Comparison of ENCODE assay signal across 3 cellular contexts in the genomic region with DNA sequence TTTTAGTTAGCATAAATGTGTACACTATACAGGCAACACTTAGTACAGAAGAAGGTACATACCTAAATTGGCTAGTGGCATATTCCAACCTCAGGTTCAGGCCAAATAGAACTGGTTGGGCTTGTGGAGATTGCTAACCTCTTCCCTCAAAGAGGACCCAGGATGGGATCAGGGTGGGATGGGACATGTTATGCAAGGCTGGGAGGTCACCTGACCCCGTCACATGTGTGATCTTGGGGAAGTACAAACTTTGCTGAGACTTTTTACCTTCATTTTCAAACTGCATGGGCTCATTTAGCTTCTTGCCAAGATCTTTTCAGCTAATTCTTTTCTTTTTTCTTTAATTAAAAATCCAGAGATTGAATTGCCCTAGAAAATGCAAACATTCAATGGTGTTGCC.
A peak's percentile ranks its signal among the peaks of the same experiment; 100 is the strongest.
TF ChIP-seq lines count a peak whose summit lies in the region.

No MANE protein-coding gene starts in this region.

TF ChIP-seq in A549, 52 proteins besides CTCF, POLR2A, EP300 and RAD21:
- no peak for TF ChIP-seq POLR2AphosphoS2 (conservative IDR thresholded peaks at IDR 0.05; ENCODE audit: low read length)
- TF ChIP-seq, protein P1, sequence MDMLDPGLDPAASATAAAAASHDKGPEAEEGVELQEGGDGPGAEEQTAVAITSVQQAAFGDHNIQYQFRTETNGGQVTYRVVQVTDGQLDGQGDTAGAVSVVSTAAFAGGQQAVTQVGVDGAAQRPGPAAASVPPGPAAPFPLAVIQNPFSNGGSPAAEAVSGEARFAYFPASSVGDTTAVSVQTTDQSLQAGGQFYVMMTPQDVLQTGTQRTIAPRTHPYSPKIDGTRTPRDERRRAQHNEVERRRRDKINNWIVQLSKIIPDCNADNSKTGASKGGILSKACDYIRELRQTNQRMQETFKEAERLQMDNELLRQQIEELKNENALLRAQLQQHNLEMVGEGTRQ (IDR thresholded peaks at IDR 0.05) = peak; percentile 58
TF ChIP-seq in A549: peak in this region for 1.

TF ChIP-seq in WTC11, 78 proteins besides CTCF, POLR2A, EP300 and RAD21 (continued from another document):
- TF ChIP-seq, protein P1 (CRISPR knock-in tag; IDR thresholded peaks at IDR 0.05) = 0 out of 2 replicates have a peak, but pooled peaks have one; percentile 25

TF ChIP-seq in H1, 55 proteins besides CTCF, POLR2A, EP300 and RAD21 (continued from another document):
- TF ChIP-seq BACH1 (IDR thresholded peaks at IDR 0.05; ENCODE audit: low read length) = no peak
- no peak for TF ChIP-seq KDM4A (IDR thresholded peaks at IDR 0.05; ENCODE audit: low read depth, low read length, severe bottlenecking)
- TF ChIP-seq FOSL1 (IDR thresholded peaks at IDR 0.05; ENCODE audit: insufficient read depth, low read depth, low read length) = no peak
- TF ChIP-seq EGR1 (IDR thresholded peaks at IDR 0.05; ENCODE audit: borderline replicate concordance, low read depth, low read length) = no peak
- no peak for TF ChIP-seq SUZ12 (IDR thresholded peaks at IDR 0.05; ENCODE audit: low read length)
- TF ChIP-seq SIX5 (IDR thresholded peaks at IDR 0.05; ENCODE audit: low read depth, low read length) = no peak
- TF ChIP-seq SP4 (IDR thresholded peaks at IDR 0.05; ENCODE audit: low read length) = no peak
- no peak for TF ChIP-seq CHD1 (IDR thresholded peaks at IDR 0.05; ENCODE audit: low read depth, low read length)
- TF ChIP-seq, protein P2, sequence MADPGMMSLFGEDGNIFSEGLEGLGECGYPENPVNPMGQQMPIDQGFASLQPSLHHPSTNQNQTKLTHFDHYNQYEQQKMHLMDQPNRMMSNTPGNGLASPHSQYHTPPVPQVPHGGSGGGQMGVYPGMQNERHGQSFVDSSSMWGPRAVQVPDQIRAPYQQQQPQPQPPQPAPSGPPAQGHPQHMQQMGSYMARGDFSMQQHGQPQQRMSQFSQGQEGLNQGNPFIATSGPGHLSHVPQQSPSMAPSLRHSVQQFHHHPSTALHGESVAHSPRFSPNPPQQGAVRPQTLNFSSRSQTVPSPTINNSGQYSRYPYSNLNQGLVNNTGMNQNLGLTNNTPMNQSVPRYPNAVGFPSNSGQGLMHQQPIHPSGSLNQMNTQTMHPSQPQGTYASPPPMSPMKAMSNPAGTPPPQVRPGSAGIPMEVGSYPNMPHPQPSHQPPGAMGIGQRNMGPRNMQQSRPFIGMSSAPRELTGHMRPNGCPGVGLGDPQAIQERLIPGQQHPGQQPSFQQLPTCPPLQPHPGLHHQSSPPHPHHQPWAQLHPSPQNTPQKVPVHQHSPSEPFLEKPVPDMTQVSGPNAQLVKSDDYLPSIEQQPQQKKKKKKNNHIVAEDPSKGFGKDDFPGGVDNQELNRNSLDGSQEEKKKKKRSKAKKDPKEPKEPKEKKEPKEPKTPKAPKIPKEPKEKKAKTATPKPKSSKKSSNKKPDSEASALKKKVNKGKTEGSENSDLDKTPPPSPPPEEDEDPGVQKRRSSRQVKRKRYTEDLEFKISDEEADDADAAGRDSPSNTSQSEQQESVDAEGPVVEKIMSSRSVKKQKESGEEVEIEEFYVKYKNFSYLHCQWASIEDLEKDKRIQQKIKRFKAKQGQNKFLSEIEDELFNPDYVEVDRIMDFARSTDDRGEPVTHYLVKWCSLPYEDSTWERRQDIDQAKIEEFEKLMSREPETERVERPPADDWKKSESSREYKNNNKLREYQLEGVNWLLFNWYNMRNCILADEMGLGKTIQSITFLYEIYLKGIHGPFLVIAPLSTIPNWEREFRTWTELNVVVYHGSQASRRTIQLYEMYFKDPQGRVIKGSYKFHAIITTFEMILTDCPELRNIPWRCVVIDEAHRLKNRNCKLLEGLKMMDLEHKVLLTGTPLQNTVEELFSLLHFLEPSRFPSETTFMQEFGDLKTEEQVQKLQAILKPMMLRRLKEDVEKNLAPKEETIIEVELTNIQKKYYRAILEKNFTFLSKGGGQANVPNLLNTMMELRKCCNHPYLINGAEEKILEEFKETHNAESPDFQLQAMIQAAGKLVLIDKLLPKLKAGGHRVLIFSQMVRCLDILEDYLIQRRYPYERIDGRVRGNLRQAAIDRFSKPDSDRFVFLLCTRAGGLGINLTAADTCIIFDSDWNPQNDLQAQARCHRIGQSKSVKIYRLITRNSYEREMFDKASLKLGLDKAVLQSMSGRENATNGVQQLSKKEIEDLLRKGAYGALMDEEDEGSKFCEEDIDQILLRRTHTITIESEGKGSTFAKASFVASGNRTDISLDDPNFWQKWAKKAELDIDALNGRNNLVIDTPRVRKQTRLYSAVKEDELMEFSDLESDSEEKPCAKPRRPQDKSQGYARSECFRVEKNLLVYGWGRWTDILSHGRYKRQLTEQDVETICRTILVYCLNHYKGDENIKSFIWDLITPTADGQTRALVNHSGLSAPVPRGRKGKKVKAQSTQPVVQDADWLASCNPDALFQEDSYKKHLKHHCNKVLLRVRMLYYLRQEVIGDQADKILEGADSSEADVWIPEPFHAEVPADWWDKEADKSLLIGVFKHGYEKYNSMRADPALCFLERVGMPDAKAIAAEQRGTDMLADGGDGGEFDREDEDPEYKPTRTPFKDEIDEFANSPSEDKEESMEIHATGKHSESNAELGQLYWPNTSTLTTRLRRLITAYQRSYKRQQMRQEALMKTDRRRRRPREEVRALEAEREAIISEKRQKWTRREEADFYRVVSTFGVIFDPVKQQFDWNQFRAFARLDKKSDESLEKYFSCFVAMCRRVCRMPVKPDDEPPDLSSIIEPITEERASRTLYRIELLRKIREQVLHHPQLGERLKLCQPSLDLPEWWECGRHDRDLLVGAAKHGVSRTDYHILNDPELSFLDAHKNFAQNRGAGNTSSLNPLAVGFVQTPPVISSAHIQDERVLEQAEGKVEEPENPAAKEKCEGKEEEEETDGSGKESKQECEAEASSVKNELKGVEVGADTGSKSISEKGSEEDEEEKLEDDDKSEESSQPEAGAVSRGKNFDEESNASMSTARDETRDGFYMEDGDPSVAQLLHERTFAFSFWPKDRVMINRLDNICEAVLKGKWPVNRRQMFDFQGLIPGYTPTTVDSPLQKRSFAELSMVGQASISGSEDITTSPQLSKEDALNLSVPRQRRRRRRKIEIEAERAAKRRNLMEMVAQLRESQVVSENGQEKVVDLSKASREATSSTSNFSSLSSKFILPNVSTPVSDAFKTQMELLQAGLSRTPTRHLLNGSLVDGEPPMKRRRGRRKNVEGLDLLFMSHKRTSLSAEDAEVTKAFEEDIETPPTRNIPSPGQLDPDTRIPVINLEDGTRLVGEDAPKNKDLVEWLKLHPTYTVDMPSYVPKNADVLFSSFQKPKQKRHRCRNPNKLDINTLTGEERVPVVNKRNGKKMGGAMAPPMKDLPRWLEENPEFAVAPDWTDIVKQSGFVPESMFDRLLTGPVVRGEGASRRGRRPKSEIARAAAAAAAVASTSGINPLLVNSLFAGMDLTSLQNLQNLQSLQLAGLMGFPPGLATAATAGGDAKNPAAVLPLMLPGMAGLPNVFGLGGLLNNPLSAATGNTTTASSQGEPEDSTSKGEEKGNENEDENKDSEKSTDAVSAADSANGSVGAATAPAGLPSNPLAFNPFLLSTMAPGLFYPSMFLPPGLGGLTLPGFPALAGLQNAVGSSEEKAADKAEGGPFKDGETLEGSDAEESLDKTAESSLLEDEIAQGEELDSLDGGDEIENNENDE (IDR thresholded peaks at IDR 0.05; ENCODE audit: insufficient replicate concordance, low read length) = no peak
- no peak for TF ChIP-seq SAP30 (IDR thresholded peaks at IDR 0.05; ENCODE audit: insufficient read depth, insufficient replicate concordance, low read length)
- TF ChIP-seq, protein P3, sequence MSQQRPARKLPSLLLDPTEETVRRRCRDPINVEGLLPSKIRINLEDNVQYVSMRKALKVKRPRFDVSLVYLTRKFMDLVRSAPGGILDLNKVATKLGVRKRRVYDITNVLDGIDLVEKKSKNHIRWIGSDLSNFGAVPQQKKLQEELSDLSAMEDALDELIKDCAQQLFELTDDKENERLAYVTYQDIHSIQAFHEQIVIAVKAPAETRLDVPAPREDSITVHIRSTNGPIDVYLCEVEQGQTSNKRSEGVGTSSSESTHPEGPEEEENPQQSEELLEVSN (IDR thresholded peaks at IDR 0.05) = no peak
- TF ChIP-seq CBX5 (IDR thresholded peaks at IDR 0.05; ENCODE audit: low read depth, low read length) = no peak
- TF ChIP-seq RFX5 (IDR thresholded peaks at IDR 0.05; ENCODE audit: borderline replicate concordance, low read depth, low read length) = no peak
- no peak for TF ChIP-seq CBX8 (IDR thresholded peaks at IDR 0.05; ENCODE audit: borderline replicate concordance, low read depth, low read length)
- TF ChIP-seq CREB1 (IDR thresholded peaks at IDR 0.05) = no peak
- TF ChIP-seq BCL11A (IDR thresholded peaks at IDR 0.05; ENCODE audit: low read depth in 2 of 2, low read length in 2 of 2) = no peak
- no peak for TF ChIP-seq RXRA (IDR thresholded peaks at IDR 0.05; ENCODE audit: insufficient read depth, low read depth, low read length)
- no peak for TF ChIP-seq BRCA1 (IDR thresholded peaks at IDR 0.05; ENCODE audit: low read depth, low read length)
